In genomic region chr11:18599739-18600230, GRCh38 we compare ENCODE assay signal across 17 cellular contexts.
"Had no signal": no experiment of that assay in that cellular context is flagged by ENCODE, and none has a peak within 500 bp of the region (broad histone marks: within the 10 kb centered on the region; RNA-seq: fewer than 3 reads in every experiment).

Gene MISFA, plus strand, starts transcription at chr11:18599789. Its CDS starts 140 bp downstream, at chr11:18599929.

- H3K4me3 Mint-ChIP-seq: activated CD4-positive, alpha-beta T cell treated with anti-CD3 and anti-CD28 coated beads, Interleukin-2, amount 10 ng/mL, durations not matched to agents 7 days and 5 days; activated naive CD8-positive, alpha-beta T cell treated with anti-CD3 and anti-CD28 coated beads, Interleukin-2, amount 10 ng/mL, durations not matched to agents 7 days and 5 days; activated T-helper 1 cell treated with anti-CD3 and anti-CD28 coated beads, Interleukin-12 subunit alpha, Interleukin-12 subunit beta, Interleukin-2, Interleukin-4 antibody, amounts not matched to agents 30 ng/mL and 10 ng/mL and 1 ng/mL, durations not matched to agents 14 hours and 24 hours and 36 hours; effector memory CD8-positive, alpha-beta T cell; nephron had no signal

- H3K4me1 Mint-ChIP-seq: activated CD4-positive, alpha-beta T cell treated with anti-CD3 and anti-CD28 coated beads, Interleukin-2, amount 10 ng/mL, durations not matched to agents 7 days and 5 days; activated naive CD8-positive, alpha-beta T cell treated with anti-CD3 and anti-CD28 coated beads, Interleukin-2, amount 10 ng/mL, durations not matched to agents 7 days and 5 days; nephron had no signal

- H3K36me3 ChIP-seq: right lobe of liver had no signal

- H3K27me3 ChIP-seq: brain microvascular endothelial cell, right lobe of liver, spleen, tibial artery had no signal

- H3K27ac Mint-ChIP-seq: activated CD4-positive, alpha-beta T cell treated with anti-CD3 and anti-CD28 coated beads, Interleukin-2, amount 10 ng/mL, durations not matched to agents 7 days and 5 days; activated naive CD8-positive, alpha-beta T cell treated with anti-CD3 and anti-CD28 coated beads, Interleukin-2, amount 10 ng/mL, durations not matched to agents 7 days and 5 days; activated T-helper 1 cell treated with anti-CD3 and anti-CD28 coated beads, Interleukin-12 subunit alpha, Interleukin-12 subunit beta, Interleukin-2, Interleukin-4 antibody, amounts not matched to agents 30 ng/mL and 10 ng/mL and 1 ng/mL, durations not matched to agents 14 hours and 24 hours and 36 hours; nephron had no signal

- ATAC-seq: effector memory CD8-positive, alpha-beta T cell; right lobe of liver had no signal

- H3K4me1 ChIP-seq: right lobe of liver, spleen had no signal

- DNase-seq: activated CD4-positive, alpha-beta T cell treated with anti-CD3 and anti-CD28 coated beads, Interleukin-2, amount 10 ng/mL, durations not matched to agents 7 days and 5 days; activated naive CD4-positive, alpha-beta T cell; activated naive CD8-positive, alpha-beta T cell treated with anti-CD3 and anti-CD28 coated beads, Interleukin-2, amount 10 ng/mL, durations not matched to agents 7 days and 5 days; anterior cingulate cortex; brain microvascular endothelial cell; dermis blood vessel endothelial cell; effector memory CD8-positive, alpha-beta T cell; hippocampal formation; kidney; nucleus accumbens; right lobe of liver; spleen; stimulated activated CD4-positive, alpha-beta T cell treated with anti-CD3 and anti-CD28 coated beads, Interleukin-1b, Interleukin-23, amount 100 ng/mL, for 48 hours; T-helper 9 cell; tibial artery had no signal

- H3K4me3 ChIP-seq: right lobe of liver, spleen, tibial artery had no signal

- H3K27me3 Mint-ChIP-seq: activated CD4-positive, alpha-beta T cell treated with anti-CD3 and anti-CD28 coated beads, Interleukin-2, amount 10 ng/mL, durations not matched to agents 7 days and 5 days; activated naive CD8-positive, alpha-beta T cell treated with anti-CD3 and anti-CD28 coated beads, Interleukin-2, amount 10 ng/mL, durations not matched to agents 7 days and 5 days; effector memory CD8-positive, alpha-beta T cell had no signal

- H3K27ac ChIP-seq: brain microvascular endothelial cell, right lobe of liver, spleen, tibial artery had no signal

- H3K9me3 Mint-ChIP-seq: activated CD4-positive, alpha-beta T cell treated with anti-CD3 and anti-CD28 coated beads, Interleukin-2, amount 10 ng/mL, durations not matched to agents 7 days and 5 days; activated naive CD8-positive, alpha-beta T cell treated with anti-CD3 and anti-CD28 coated beads, Interleukin-2, amount 10 ng/mL, durations not matched to agents 7 days and 5 days; activated T-helper 1 cell treated with anti-CD3 and anti-CD28 coated beads, Interleukin-12 subunit alpha, Interleukin-12 subunit beta, Interleukin-2, Interleukin-4 antibody, amounts not matched to agents 30 ng/mL and 10 ng/mL and 1 ng/mL, durations not matched to agents 14 hours and 24 hours and 36 hours; effector memory CD8-positive, alpha-beta T cell; nephron had no signal

- H3K36me3 Mint-ChIP-seq: activated naive CD8-positive, alpha-beta T cell treated with anti-CD3 and anti-CD28 coated beads, Interleukin-2, amount 10 ng/mL, durations not matched to agents 7 days and 5 days had no signal

- H3K9me3 ChIP-seq: right lobe of liver, spleen, tibial artery had no signal
